Comparison of ENCODE assay signal across 8 cellular contexts in genomic region chr6:117601811-117602150, GRCh38. TPM values are rescaled to one million over a fixed set of nuclear protein-coding genes. Genes with fewer than 3 reads are reported as not detected.
DNase-seq lines count a peak whose midpoint lies in the region; ATAC-seq, FAIRE-seq and TF ChIP-seq lines count a peak whose summit lies in the region.

No MANE protein-coding gene starts in this region.

- H3K9me2 ChIP-seq in Loucy (replicated peaks; ENCODE audit: low read depth, low read length): no peaks in the 10 kb centered on the region

- H2AFZ ChIP-seq in Loucy (ENCODE audit: low read length): peak overlapping the region; percentile 89

- FAIRE-seq in H54 (lab: Jason Lieb, UNC): no peak

- H3K4me2 ChIP-seq in Loucy (ENCODE audit: low read depth, low read length, poor library complexity, severe bottlenecking): peak overlapping the region; percentile 91

- H3K36me3 ChIP-seq in Loucy (ENCODE audit: insufficient read depth, low read length) (peaks cover 9% of the 10 kb centered on the region), right lobe of liver (no peaks in the 10 kb centered on the region), thyroid gland (no peaks in the 10 kb centered on the region)

- H3K27me3 Mint-ChIP-seq in brain: peaks cover 19% of the 10 kb centered on the region

- H3K4me3 ChIP-seq in Loucy (ENCODE audit: low read length, poor library complexity, severe bottlenecking) (peak overlapping the region; percentile 95), right lobe of liver (peak overlapping the region; percentile 80 to 92 (median 81)), thyroid gland (replicated peaks in 1 of 3) (peak overlapping the region; percentile 11 to 93 (median 92))

- H3K4me1 ChIP-seq in Loucy (ENCODE audit: insufficient read depth, low read length, poor library complexity, severe bottlenecking) (peaks cover 18% of the 10 kb centered on the region), right lobe of liver (peaks cover 0 to 19% (median 3%) of the 10 kb centered on the region in 4 donors), thyroid gland (peaks cover 9 to 18% of the 10 kb centered on the region in 2 donors)

- peak overlapping the region; percentile 96 for H3K9ac ChIP-seq in Loucy (ENCODE audit: low read depth, low read length, poor library complexity, severe bottlenecking)

- H3K27ac ChIP-seq in right lobe of liver: peak overlapping the region; percentile 79 to 88 (median 84)
- H3K27ac ChIP-seq in thyroid gland: peak overlapping the region; percentile 67 to 94 (median 90)

- intact Hi-C loops in right lobe of liver (cut with DNase I): no loop called here
- intact Hi-C loops in thyroid gland (cut with DNase I): loop anchor here (10.0 kb wide), 1 partner anchor 257 kb away; no protein-coding TSS in a partner anchor

- H3K27me3 ChIP-seq in Loucy (ENCODE audit: insufficient read depth, low read length, poor library complexity, severe bottlenecking): no peaks in the 10 kb centered on the region
- no peaks in the 10 kb centered on the region for H3K27me3 ChIP-seq in right lobe of liver
- no peaks in the 10 kb centered on the region for H3K27me3 ChIP-seq in thyroid gland

- TF ChIP-seq POLR2A in H54 (IDR thresholded peaks at IDR 0.05; ENCODE audit: low read depth, low read length): no peak
- no peak for TF ChIP-seq POLR2A in right lobe of liver (IDR thresholded peaks at IDR 0.05)
- no peak for TF ChIP-seq POLR2A in thyroid gland (IDR thresholded peaks at IDR 0.05)

- peaks cover 44% of the 10 kb centered on the region for H4K20me1 ChIP-seq in Loucy (ENCODE audit: insufficient read depth, low read length, poor library complexity, severe bottlenecking)

- TF ChIP-seq CTCF in Loucy (conservative IDR thresholded peaks at IDR 0.05; ENCODE audit: low read length) (no peak), brain (conservative IDR thresholded peaks at IDR 0.05) (peak in 1 of 2 experiments; percentile 24), right lobe of liver (IDR thresholded peaks at IDR 0.05) (no peak), thyroid gland (IDR thresholded peaks at IDR 0.05) (no peak)

- H3K79me2 ChIP-seq in Loucy (ENCODE audit: insufficient read depth, low read length): peaks cover 54% of the 10 kb centered on the region

- H3K9me3 ChIP-seq in Loucy (ENCODE audit: insufficient read depth, low read depth, low read length) (peaks cover 9% of the 10 kb centered on the region; the same call in 1 of the 2 replicates), right lobe of liver (no peaks in the 10 kb centered on the region), thyroid gland (no peaks in the 10 kb centered on the region)

- H3K36me3 Mint-ChIP-seq in brain: peaks cover 25% of the 10 kb centered on the region

- 0% methylated on average over 9 of the region's 12 CpGs for WGBS in right lobe of liver (ENCODE audit: insufficient coverage, low coverage, low lambda C conversion rate, missing lambda C conversion rate)
- 2 to 3% methylated on average over 9 of the region's 12 CpGs for WGBS in thyroid gland, 2 donors

- H3K27ac Mint-ChIP-seq in brain: peak overlapping the region; percentile 99 to 100 (median 100)

- peak; percentile 2 for ATAC-seq in GM18520 (IDR thresholded peaks at IDR 0.05; ENCODE audit: unreplicated experiment)
- peak in 1 of 4 donors; percentile 2 for ATAC-seq in right lobe of liver

- no peaks in the 10 kb centered on the region for H3F3A ChIP-seq in Loucy (ENCODE audit: low read depth)

- H3K9me3 Mint-ChIP-seq in brain: peaks cover 9 to 34% (median 18%) of the 10 kb centered on the region in 5 experiments

- DNase-seq in H54 (ENCODE audit: insufficient read length, low spot score): peak; percentile 1
- peak in 2 of 3 donors; percentile 32 to 47 for DNase-seq in right lobe of liver
- DNase-seq in thyroid gland: peak in 1 of 2 donors; percentile 13
- no peak for DNase-seq in AG08396 (ENCODE audit: low spot score)
- no peak for DNase-seq in NCI-H2227 treated with DMSO at 0.1 percent for 48 hours (lab: John Stamatoyannopoulos, UW)

- peak overlapping the region; percentile 95 to 100 (median 99) for H3K4me3 Mint-ChIP-seq in brain

- H3K4me1 Mint-ChIP-seq in brain: peaks cover 39% of the 10 kb centered on the region

RNA-seq across cellular contexts. Expression of gene GOPC, which starts 0.5 kb away (rescaled TPM):
- 11.0 TPM for polyA plus RNA-seq in brain (ENCODE audit: insufficient read depth, low read depth, low replicate concordance)
- 10 to 100 TPM in 3 of 6 experiments, 1 to 10 TPM in 3; 8.3 to 10.7 (median 10.1) TPM for total RNA-seq in right lobe of liver
- total RNA-seq in thyroid gland: 10 to 100 TPM; 37.9 to 49.5 (median 41.7) TPM

Comparison
In these comparisons a context has a peak if more than half of its experiments do, and no peak if none do; other contexts are left out.
1. DNase-seq: peak in H54 (single experiment) and right lobe of liver (2 of 3); none in AG08396 (single experiment) and NCI-H2227 treated with DMSO at 0.1 percent for 48 hours (single experiment).
2. Peak in every context shown above with its lines, with median percentiles within 50 percentile points of each other: H3K4me3 ChIP-seq.